ENCODE assay signal across 8 cellular contexts in the genomic region with DNA sequence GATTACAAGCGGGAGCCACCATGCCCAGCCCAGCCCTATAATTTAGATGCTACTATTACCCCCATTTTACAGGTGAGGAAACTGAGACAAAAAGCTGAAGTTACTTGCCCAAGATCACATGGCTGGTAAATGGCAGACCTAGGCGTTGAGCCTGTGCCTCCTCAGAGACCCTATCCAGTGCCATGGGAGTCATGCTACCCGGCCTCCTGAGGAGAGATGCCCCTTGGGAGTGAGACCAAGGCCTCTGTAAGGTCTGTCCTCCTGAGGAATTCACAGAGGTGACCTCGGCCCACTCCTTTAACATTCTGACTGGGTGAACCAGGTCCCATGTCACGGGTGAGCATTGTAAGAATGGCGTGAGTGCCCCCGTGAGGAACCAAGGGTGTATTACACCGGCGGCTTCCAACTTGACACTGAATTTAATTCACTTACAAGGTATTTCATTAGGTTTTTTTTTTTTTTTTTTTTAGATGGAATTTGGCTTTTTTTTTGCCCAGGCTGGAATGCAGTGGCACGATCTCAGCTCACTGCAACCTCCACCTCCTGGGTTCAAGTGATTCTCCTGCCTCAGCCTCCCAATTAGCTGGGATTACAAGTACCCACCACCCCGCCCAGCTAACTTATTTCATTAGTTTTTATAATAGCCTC.
DNase-seq lines count a peak whose midpoint lies in the region; ATAC-seq and TF ChIP-seq lines count a peak whose summit lies in the region.

No MANE protein-coding gene starts in this region.

- peak overlapping the region; percentile 56 for H2AFZ ChIP-seq in IMR-90 (replicated peaks; ENCODE audit: low read length, poor library complexity)

- H2BK15ac ChIP-seq in IMR-90 (ENCODE audit: low read depth, low read length) = no peak overlapping the region

- no peak overlapping the region for H3K18ac ChIP-seq in IMR-90 (ENCODE audit: low read depth, low read length)

- H2AK5ac ChIP-seq in IMR-90 (ENCODE audit: low read depth, low read length) = peak overlapping the region; percentile 36; the same call in 1 of the 2 replicates

- H3K4ac ChIP-seq in IMR-90 (ENCODE audit: low read depth, low read length) = peak overlapping the region; percentile 43; the same call in 1 of the 2 replicates

- no TSS peak for BruUV-seq in IMR-90 (replicated peaks; lab: Mats Ljungman, UMichigan)

- no peak overlapping the region for H3K4me3 Mint-ChIP-seq in activated naive CD8-positive, alpha-beta T cell treated with anti-CD3 and anti-CD28 coated beads, Interleukin-2, amount 10 ng/mL, durations not matched to agents 7 days and 5 days

- ATAC-seq in IMR-90 (ENCODE audit: low read depth) = peak; percentile 90
- ATAC-seq in activated naive CD8-positive, alpha-beta T cell treated with anti-CD3 and anti-CD28 coated beads, Interleukin-2, amount 10 ng/mL, durations not matched to agents 7 days and 5 days (ENCODE audit: low read depth) = peak; percentile 74
- ATAC-seq in heart right ventricle = peak; percentile 79 to 95 (median 84)
- peak; percentile 92 for ATAC-seq in aorta (ENCODE audit: low FRiP score)

- no peak overlapping the region for H3K4me2 ChIP-seq in IMR-90 (ENCODE audit: low read depth, low read length)

- H2AK9ac ChIP-seq in IMR-90 (replicated peaks; ENCODE audit: low read depth, low read length, poor library complexity) = peak overlapping the region; percentile 87

- peak overlapping the region; percentile 54; the same call in 1 of the 2 replicates for H4K91ac ChIP-seq in IMR-90 (ENCODE audit: insufficient read depth, low read depth, low read length)

- POLR2A ChIA-PET in IMR-90 (lab: Charles Lee; ENCODE audit: unreplicated experiment) = interaction anchor here (0.6 kb wide), 1 partner anchor 484 kb away, joined by 6 read pairs; a partner anchor contains a TSS
- POLR2A ChIA-PET in activated naive CD8-positive, alpha-beta T cell treated with anti-CD3 and anti-CD28 coated beads, Interleukin-2, amount 10 ng/mL, durations not matched to agents 7 days and 5 days (lab: Charles Lee) = no interaction called here

- no peaks in the 10 kb centered on the region for H3K27me3 Mint-ChIP-seq in activated naive CD8-positive, alpha-beta T cell treated with anti-CD3 and anti-CD28 coated beads, Interleukin-2, amount 10 ng/mL, durations not matched to agents 7 days and 5 days

- peak overlapping the region in 1 of 2 experiments; percentile 56; a peak in 1 of 4 replicates for H4K8ac ChIP-seq in IMR-90 (ENCODE audit: low read depth in 2 of 2, low read length in 2 of 2)

- no peak for TF ChIP-seq POLR2A in IMR-90 (IDR thresholded peaks at IDR 0.05; ENCODE audit: low read depth, low read length)

- 75% methylated on average over 2 of the region's 11 CpGs; no CpG with 5 or more reads in 1 of the 2 experiments for WGBS in IMR-90 (ENCODE audit: extremely low coverage in 2 of 2, insufficient read length in 1 of 2), 2 experiments
- WGBS in heart right ventricle, 2 donors = 35 to 36% methylated on average over 11 of the region's 11 CpGs
- WGBS in aorta, 2 donors = 27 to 28% methylated on average over 11 of the region's 11 CpGs

- no peak overlapping the region for H3K27ac Mint-ChIP-seq in activated naive CD8-positive, alpha-beta T cell treated with anti-CD3 and anti-CD28 coated beads, Interleukin-2, amount 10 ng/mL, durations not matched to agents 7 days and 5 days

- peaks cover 20 to 32% of the 10 kb centered on the region in 2 experiments for H3K79me1 ChIP-seq in IMR-90 (ENCODE audit: low read depth in 1 of 2, low read length in 2 of 2)

- DNase-seq in DMS79 treated with DMSO at 0.1 percent for 48 hours (lab: John Stamatoyannopoulos, UW) (peak; percentile 12), IMR-90 (peak; percentile 66), SW 1271 (lab: John Stamatoyannopoulos, UW) (peak; percentile 15 to 19), heart right ventricle (peak; percentile 47 to 65), aorta (peak; percentile 65 to 87), NCI-H128 (lab: John Stamatoyannopoulos, UW; ENCODE audit: unreplicated experiment) (no peak)
- peak; percentile 75 for DNase-seq in activated naive CD8-positive, alpha-beta T cell treated with anti-CD3 and anti-CD28 coated beads, Interleukin-2, amount 10 ng/mL, durations not matched to agents 7 days and 5 days

- H2BK20ac ChIP-seq in IMR-90 (ENCODE audit: low read depth, low read length) = no peak overlapping the region

- TF ChIP-seq RAD21 in IMR-90 (IDR thresholded peaks at IDR 0.05; ENCODE audit: low read length) = peak; percentile 83

- H3K14ac ChIP-seq in IMR-90 (replicated peaks; ENCODE audit: low read depth, low read length) = 0 out of 2 replicates have a peak overlapping the region, but pooled peaks have one; percentile 42

- H3K36me3 ChIP-seq in IMR-90 (ENCODE audit: control insufficient read depth, insufficient read depth, low read length) (peaks cover 79% of the 10 kb centered on the region), heart right ventricle (peaks cover 0 to 96% (median 22%) of the 10 kb centered on the region in 9 donors), rectal smooth muscle tissue (ENCODE audit: control insufficient read depth, insufficient read depth, low read length) (peaks cover 10% of the 10 kb centered on the region), aorta (ENCODE audit: control insufficient read depth in 1 of 2, insufficient read depth in 2 of 2, low read length in 1 of 2) (peaks cover 3 to 6% of the 10 kb centered on the region in 2 donors)

- H3K56ac ChIP-seq in IMR-90 (ENCODE audit: extremely low read depth, insufficient read depth, low read length) = no peak overlapping the region

- intact Hi-C loops in IMR-90 (cut with micrococcal nuclease) (loop anchor here (5.0 kb wide), 2 partner anchors 260 to 360 kb away; no protein-coding TSS in a partner anchor), heart right ventricle (cut with DNase I) (loop anchor here in 9 of 10 donors (1.0 to 5.0 kb wide), 6 partner anchors 250 to 361 kb away; no protein-coding TSS in a partner anchor), aorta (cut with DNase I) (loop anchor here in 1 of 2 donors (2.0 to 10.0 kb wide), 2 partner anchors 253 to 363 kb away; no protein-coding TSS in a partner anchor)

- no peaks in the 10 kb centered on the region for H3K4me1 Mint-ChIP-seq in activated naive CD8-positive, alpha-beta T cell treated with anti-CD3 and anti-CD28 coated beads, Interleukin-2, amount 10 ng/mL, durations not matched to agents 7 days and 5 days

- H3K9me3 ChIP-seq in IMR-90 (ENCODE audit: control insufficient read depth, insufficient read depth, low read length) (peaks cover 13% of the 10 kb centered on the region), heart right ventricle (peaks cover 0 to 13% (median 6%) of the 10 kb centered on the region in 11 donors), aorta (ENCODE audit: control insufficient read depth, low read length) (no peaks in the 10 kb centered on the region)

- CTCF ChIA-PET in IMR-90 (lab: Yijun Ruan, JAX) = interaction anchor here (0.6 to 1.2 kb wide), 3 partner anchors 8 to 354 kb away, joined by 3 to 5 read pairs (median 3); no protein-coding TSS in a partner anchor

- peaks cover 10% of the 10 kb centered on the region; the same call in 1 of the 2 replicates for H4K20me1 ChIP-seq in IMR-90 (ENCODE audit: insufficient read depth, low read length)

- H2BK5ac ChIP-seq in IMR-90 (ENCODE audit: low read depth, low read length, poor library complexity, severe bottlenecking) = no peak overlapping the region

- H3K9ac ChIP-seq in IMR-90 (ENCODE audit: low read depth, low read length) = no peak overlapping the region
- H3K9ac ChIP-seq in rectal smooth muscle tissue (ENCODE audit: low read length) = no peak overlapping the region

- dilution Hi-C loops in IMR-90 (cut with HindIII; ENCODE audit: low sequenced_read_pairs, unreplicated experiment) = no loop called here

- no peak overlapping the region for H4K5ac ChIP-seq in IMR-90 (ENCODE audit: low read depth, low read length)

- no peak overlapping the region for H3K23ac ChIP-seq in IMR-90 (ENCODE audit: low read depth, low read length)

- H3K4me3 ChIP-seq in IMR-90 (ENCODE audit: insufficient read depth, low read depth, low read length) (no peak overlapping the region), heart right ventricle (no peak overlapping the region), rectal smooth muscle tissue (ENCODE audit: low read length) (no peak overlapping the region), aorta (ENCODE audit: low read length in 2 of 2) (no peak overlapping the region)

- in situ Hi-C loops in IMR-90 (cut with MboI; ENCODE audit: low sequenced_read_pairs) = no loop called here

- no peaks in the 10 kb centered on the region for H3K27me3 ChIP-seq in IMR-90 (ENCODE audit: control insufficient read depth, insufficient read depth, low read length)
- H3K27me3 ChIP-seq in heart right ventricle = no peaks in the 10 kb centered on the region
- H3K27me3 ChIP-seq in rectal smooth muscle tissue (ENCODE audit: control insufficient read depth, insufficient read depth, low read length) = no peaks in the 10 kb centered on the region
- no peaks in the 10 kb centered on the region for H3K27me3 ChIP-seq in aorta (ENCODE audit: control insufficient read depth in 1 of 2, insufficient read depth in 2 of 2, low read length in 1 of 2)

- TF ChIP-seq CTCF in IMR-90 (conservative IDR thresholded peaks at IDR 0.05; ENCODE audit: low read depth, low read length) = peak; percentile 77
- TF ChIP-seq CTCF in heart right ventricle (IDR thresholded peaks at IDR 0.05) = peak; percentile 82 to 93 (median 88)

- no peak overlapping the region; the same call in 1 of the 2 replicates for H2BK120ac ChIP-seq in IMR-90 (ENCODE audit: low read depth, low read length)

- H3K4me1 ChIP-seq in IMR-90 (ENCODE audit: control insufficient read depth, insufficient read depth, low read length) (no peaks in the 10 kb centered on the region), heart right ventricle (no peaks in the 10 kb centered on the region), rectal smooth muscle tissue (ENCODE audit: control insufficient read depth, insufficient read depth, low read length) (peaks cover 4% of the 10 kb centered on the region), aorta (ENCODE audit: control insufficient read depth in 1 of 2, insufficient read depth in 2 of 2, low read length in 2 of 2) (no peaks in the 10 kb centered on the region)

- no peaks in the 10 kb centered on the region for H3K9me1 ChIP-seq in IMR-90 (ENCODE audit: insufficient read depth, low read length)

- H3K27ac ChIP-seq in IMR-90 (ENCODE audit: insufficient read depth, low read length) = no peak overlapping the region
- no peak overlapping the region for H3K27ac ChIP-seq in heart right ventricle
- H3K27ac ChIP-seq in rectal smooth muscle tissue (ENCODE audit: low read depth, low read length) = peak overlapping the region; percentile 47
- H3K27ac ChIP-seq in aorta (ENCODE audit: low read depth in 1 of 2, low read length in 2 of 2) = peak overlapping the region in 1 of 2 donors; percentile 37

- peaks cover 8% of the 10 kb centered on the region for H3K9me3 Mint-ChIP-seq in activated naive CD8-positive, alpha-beta T cell treated with anti-CD3 and anti-CD28 coated beads, Interleukin-2, amount 10 ng/mL, durations not matched to agents 7 days and 5 days

- H3K36me3 Mint-ChIP-seq in activated naive CD8-positive, alpha-beta T cell treated with anti-CD3 and anti-CD28 coated beads, Interleukin-2, amount 10 ng/mL, durations not matched to agents 7 days and 5 days = peaks cover 34% of the 10 kb centered on the region

TF ChIP-seq in IMR-90, 13 proteins besides CTCF, POLR2A, EP300 and RAD21 (continues in another document):
- no peak for TF ChIP-seq FOS (IDR thresholded peaks at IDR 0.05; ENCODE audit: low read depth, low read length)
- no peak for TF ChIP-seq CHD1 (IDR thresholded peaks at IDR 0.05; ENCODE audit: low read depth, low read length)
